In the genomic region with DNA sequence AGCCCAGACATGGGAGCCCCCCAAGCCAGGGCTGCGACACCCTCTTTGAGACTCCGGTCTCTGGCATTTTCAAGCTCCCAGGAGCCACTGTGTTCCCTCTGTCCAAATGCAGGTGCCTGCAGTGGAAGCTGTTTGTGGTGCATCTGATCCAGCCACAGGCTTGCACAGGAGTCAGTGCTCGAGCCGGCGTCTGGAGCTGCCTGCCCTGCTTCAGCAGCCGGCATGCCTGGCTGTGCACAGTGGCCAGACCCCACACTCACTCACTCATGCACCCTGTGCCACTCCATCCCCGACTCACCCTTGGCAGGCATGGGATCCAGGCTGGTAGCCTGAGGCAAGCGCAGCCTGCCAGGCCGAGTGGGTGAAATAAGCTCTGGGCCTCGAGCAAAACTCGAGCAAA, we compare ENCODE assay signal across 8 cellular contexts.
"Had no signal": no experiment of that assay in that cellular context is flagged by ENCODE, and none has a peak within 500 bp of the region (broad histone marks: within the 10 kb centered on the region; RNA-seq: fewer than 3 reads in every experiment).

No MANE protein-coding gene starts in this region.

- FAIRE-seq: H54, HTR-8/SVneo had no signal

- H2AFZ ChIP-seq: GM23248 had no signal

- H3K4me2 ChIP-seq: KMS-11 had no signal

- H3K9ac ChIP-seq: GM23248, KMS-11 had no signal

- DNase-seq: GM23248, GOT3, H9, HCEC 1CT, KBM-7 had no signal

- H3K27ac ChIP-seq: GM23248, KMS-11 had no signal

- H3K4me3 ChIP-seq: GM23248 had no signal
